Comparison of ENCODE assay signal across 15 cellular contexts in genomic region chr1:8625480-8625879, GRCh38.
DNase-seq lines count a peak whose midpoint lies in the region; ATAC-seq and TF ChIP-seq lines count a peak whose summit lies in the region.
"Had no signal": no experiment of that assay in that cellular context is flagged by ENCODE, and none has a peak within 500 bp of the region (broad histone marks: within the 10 kb centered on the region; RNA-seq: fewer than 3 reads in every experiment).

No MANE protein-coding gene starts in this region.

- BruUV-seq in A673 (replicated peaks; lab: Mats Ljungman, UMichigan), result no TSS peak

- H3K4me1 ChIP-seq in A673 (ENCODE audit: insufficient read depth, low read length, poor library complexity, severe bottlenecking) (peaks cover 91% of the 10 kb centered on the region), HAP-1 (peaks cover 18% of the 10 kb centered on the region)

- intact Hi-C loops in A673 (cut with micrococcal nuclease; ENCODE audit: unreplicated experiment), result no loop called here

- H3K27me3 Mint-ChIP-seq in HFFc6 (ENCODE audit: insufficient read depth), result peaks cover 2% of the 10 kb centered on the region

- H3K4me3 Mint-ChIP-seq in HFFc6, result peak overlapping the region; percentile 24

- H3K4me3 ChIP-seq in A673 (ENCODE audit: low read depth, low read length, poor library complexity, severe bottlenecking), result no peak overlapping the region
- H3K4me3 ChIP-seq in fibroblast of mammary gland (ENCODE audit: control insufficient read depth, low read depth, low read length), result no peak overlapping the region
- no peak overlapping the region for H3K4me3 ChIP-seq in HAP-1
- H3K4me3 ChIP-seq: adrenal gland had no signal

- CTCF ChIA-PET in A673 (lab: Charles Lee), result no interaction called here

- H3K4me1 Mint-ChIP-seq in HFFc6 (ENCODE audit: low read depth), result peaks cover 52% of the 10 kb centered on the region

- no peaks in the 10 kb centered on the region for H3K36me3 ChIP-seq in A673 (ENCODE audit: insufficient read depth, low read length, poor library complexity, severe bottlenecking)
- no peaks in the 10 kb centered on the region for H3K36me3 ChIP-seq in HAP-1 (replicated peaks)
- H3K36me3 ChIP-seq: adrenal gland, WERI-Rb-1 had no signal

- H3K9me3 ChIP-seq in A673 (ENCODE audit: low read depth, low read length, poor library complexity, severe bottlenecking), result no peaks in the 10 kb centered on the region
- no peaks in the 10 kb centered on the region for H3K9me3 ChIP-seq in HAP-1
- H3K9me3 ChIP-seq: adrenal gland had no signal

- in situ Hi-C loops in HAP-1 (cut with MboI; ENCODE audit: low sequenced_read_pairs), result no loop called here

- H3K27me3 ChIP-seq in A673 (replicated peaks; ENCODE audit: insufficient read depth, low read depth, low read length, poor library complexity), result no peaks in the 10 kb centered on the region
- H3K27me3 ChIP-seq in HAP-1 (ENCODE audit: low read depth), result no peaks in the 10 kb centered on the region
- H3K27me3 ChIP-seq: adrenal gland had no signal

- peak overlapping the region; percentile 85; the same call in 1 of the 2 replicates for H3K27ac Mint-ChIP-seq in HFFc6

- DNase-seq in A673 (ENCODE audit: low spot score) (no peak), HFFc6 (no peak), OCI-M1 (lab: John Stamatoyannopoulos, UW) (peak; percentile 23), fibroblast of mammary gland (ENCODE audit: low read depth) (peak; percentile 10), HAP-1 (ENCODE audit: low spot score in 2 of 2) (no peak), glomerular visceral epithelial cell (ENCODE audit: extremely low spot score) (no peak)
- DNase-seq: adrenal gland, hypothalamus, NCI-H1105 treated with DMSO at 0.1 percent for 48 hours, nucleus accumbens, right cardiac atrium, RPMI8226, WERI-Rb-1 had no signal

- ATAC-seq in GM18502 (IDR thresholded peaks at IDR 0.05; ENCODE audit: poor library complexity, unreplicated experiment) (no peak), HG03457 (IDR thresholded peaks at IDR 0.05; ENCODE audit: unreplicated experiment) (no peak)
- ATAC-seq: right cardiac atrium had no signal

- peaks cover 5% of the 10 kb centered on the region; the same call in 1 of the 2 replicates for H3K36me3 Mint-ChIP-seq in HFFc6 (ENCODE audit: low read depth)

- POLR2A ChIA-PET in A673 (lab: Charles Lee; ENCODE audit: low non-redundant PET), result no interaction called here

- peak overlapping the region; percentile 16 for H3K27ac ChIP-seq in A673 (ENCODE audit: low read depth, low read length, poor library complexity, severe bottlenecking)
- H3K27ac ChIP-seq: WERI-Rb-1 had no signal

- TF ChIP-seq CTCF in A673 (conservative IDR thresholded peaks at IDR 0.05; ENCODE audit: low read depth, low read length) (no peak), HFFc6 (IDR thresholded peaks at IDR 0.05) (no peak), fibroblast of mammary gland (conservative IDR thresholded peaks at IDR 0.05; ENCODE audit: control insufficient read depth, insufficient read depth, low read depth, low read length) (no peak)

- H3K9me3 Mint-ChIP-seq in HFFc6, result no peaks in the 10 kb centered on the region

Comparison
In these comparisons a context has a peak if more than half of its experiments do, and no peak if none do; other contexts are left out.
1. DNase-seq: peak in OCI-M1 (single experiment) and fibroblast of mammary gland (single experiment); none in A673 (single experiment), HFFc6 (single experiment), HAP-1 (0 of 2) and glomerular visceral epithelial cell (single experiment).